ENCODE assay signal across 1 cellular context in genomic region chr5:59799668-59800374, GRCh38.
TF ChIP-seq lines count a peak whose summit lies in the region.

No MANE protein-coding gene starts in this region.

TF ChIP-seq in GM12878, 131 proteins besides CTCF, POLR2A, EP300 and RAD21 (continued from another document):
- TF ChIP-seq HSF1 (IDR thresholded peaks at IDR 0.05; ENCODE audit: low read depth, low read length) (no peak), NFIC (IDR thresholded peaks at IDR 0.05; ENCODE audit: low read depth, low read length) (no peak), RELA (IDR thresholded peaks at IDR 0.05; ENCODE audit: borderline replicate concordance, partially characterized antibody) (peak; percentile 25), PML (IDR thresholded peaks at IDR 0.05; ENCODE audit: low read length) (no peak), RAD51 (IDR thresholded peaks at IDR 0.05) (no peak), ZNF207 (IDR thresholded peaks at IDR 0.05; ENCODE audit: borderline replicate concordance) (no peak), MEF2B (IDR thresholded peaks at IDR 0.05; ENCODE audit: partially characterized antibody, poor library complexity, severe bottlenecking) (no peak), GABPA (IDR thresholded peaks at IDR 0.05; ENCODE audit: low read depth) (no peak), DPF2 (IDR thresholded peaks at IDR 0.05) (no peak), ZNF592 (IDR thresholded peaks at IDR 0.05) (no peak), JUNB (IDR thresholded peaks at IDR 0.05) (no peak), SIN3A (IDR thresholded peaks at IDR 0.05; ENCODE audit: low read depth, low read length) (no peak), NBN (IDR thresholded peaks at IDR 0.05) (no peak)
- TF ChIP-seq, protein P1, sequence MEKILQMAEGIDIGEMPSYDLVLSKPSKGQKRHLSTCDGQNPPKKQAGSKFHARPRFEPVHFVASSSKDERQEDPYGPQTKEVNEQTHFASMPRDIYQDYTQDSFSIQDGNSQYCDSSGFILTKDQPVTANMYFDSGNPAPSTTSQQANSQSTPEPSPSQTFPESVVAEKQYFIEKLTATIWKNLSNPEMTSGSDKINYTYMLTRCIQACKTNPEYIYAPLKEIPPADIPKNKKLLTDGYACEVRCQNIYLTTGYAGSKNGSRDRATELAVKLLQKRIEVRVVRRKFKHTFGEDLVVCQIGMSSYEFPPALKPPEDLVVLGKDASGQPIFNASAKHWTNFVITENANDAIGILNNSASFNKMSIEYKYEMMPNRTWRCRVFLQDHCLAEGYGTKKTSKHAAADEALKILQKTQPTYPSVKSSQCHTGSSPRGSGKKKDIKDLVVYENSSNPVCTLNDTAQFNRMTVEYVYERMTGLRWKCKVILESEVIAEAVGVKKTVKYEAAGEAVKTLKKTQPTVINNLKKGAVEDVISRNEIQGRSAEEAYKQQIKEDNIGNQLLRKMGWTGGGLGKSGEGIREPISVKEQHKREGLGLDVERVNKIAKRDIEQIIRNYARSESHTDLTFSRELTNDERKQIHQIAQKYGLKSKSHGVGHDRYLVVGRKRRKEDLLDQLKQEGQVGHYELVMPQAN (conservative IDR thresholded peaks at IDR 0.05), result no peak
